ENCODE assay signal across 8 cellular contexts in genomic region chr11:62854013-62854824, GRCh38. TPM values are rescaled to one million over a fixed set of nuclear protein-coding genes. Genes with fewer than 3 reads are reported as not detected.
DNase-seq lines count a peak whose midpoint lies in the region; ATAC-seq and TF ChIP-seq lines count a peak whose summit lies in the region.

No MANE protein-coding gene starts in this region.

- peaks cover 43% of the 10 kb centered on the region for H3K4me1 ChIP-seq in Loucy (ENCODE audit: insufficient read depth, low read length, poor library complexity, severe bottlenecking)
- H3K4me1 ChIP-seq in ectodermal cell (ENCODE audit: control insufficient read depth, insufficient read depth, low read length) = peaks cover 21% of the 10 kb centered on the region

- peak overlapping the region; percentile 90 for H3K27ac Mint-ChIP-seq in CD4-positive, alpha-beta T cell
- peak overlapping the region; percentile 100 for H3K27ac Mint-ChIP-seq in neural crest cell (ENCODE audit: unreplicated experiment)

- no peaks in the 10 kb centered on the region for H3K27me3 ChIP-seq in CD4-positive, alpha-beta T cell (ENCODE audit: control insufficient read depth, insufficient read depth, low read length)
- H3K27me3 ChIP-seq in Loucy (ENCODE audit: insufficient read depth, low read length, poor library complexity, severe bottlenecking) (peaks cover 11% of the 10 kb centered on the region), ectodermal cell (ENCODE audit: control insufficient read depth, insufficient read depth, low read length, poor library complexity, severe bottlenecking) (no peaks in the 10 kb centered on the region)

- H3K4me3 Mint-ChIP-seq in CD4-positive, alpha-beta T cell = peak overlapping the region; percentile 98
- H3K4me3 Mint-ChIP-seq in neural crest cell = peak overlapping the region; percentile 98

- H3K27ac ChIP-seq in CD4-positive, alpha-beta T cell (ENCODE audit: low read depth, low read length) = peak overlapping the region; percentile 1
- H3K27ac ChIP-seq in ectodermal cell (ENCODE audit: insufficient read depth, low read depth, low read length, poor library complexity, severe bottlenecking) = no peak overlapping the region

- no peaks in the 10 kb centered on the region for H3K9me2 ChIP-seq in Loucy (replicated peaks; ENCODE audit: low read depth, low read length)

- peaks cover 26% of the 10 kb centered on the region; the same call in 1 of the 2 replicates for H3F3A ChIP-seq in Loucy (ENCODE audit: low read depth)

- intact Hi-C loops in CD4-positive, alpha-beta T cell (cut with DNase I, micrococcal nuclease) = loop anchor here in 1 of 2 experiments (2.0 kb wide), 1 partner anchor 125 kb away; the partner anchor contains the start of gene TTC9C

- H3K4me3 ChIP-seq in Loucy (ENCODE audit: low read length, poor library complexity, severe bottlenecking) = peak overlapping the region; percentile 90
- peak overlapping the region; percentile 98 for H3K4me3 ChIP-seq in ectodermal cell (ENCODE audit: insufficient read depth, low read depth, low read length)

- DNase-seq in CD4-positive, alpha-beta T cell = no peak
- DNase-seq in neural crest cell (ENCODE audit: low read depth, low spot score) (no peak), SIG-M5 treated with dmso at 0.1 percent for 504 hours (lab: John Stamatoyannopoulos, UW; ENCODE audit: unreplicated experiment) (no peak), occipital lobe (lab: John Stamatoyannopoulos, UW) (no peak), NCI-H345 treated with DMSO at 0.1 percent for 48 hours (lab: John Stamatoyannopoulos, UW; ENCODE audit: unreplicated experiment) (no peak)

- H3K79me2 ChIP-seq in Loucy (ENCODE audit: insufficient read depth, low read length) = peaks cover 70% of the 10 kb centered on the region

- POLR2A ChIA-PET in CD4-positive, alpha-beta T cell (lab: Charles Lee) = interaction anchor here (0.6 to 9.4 kb wide), 18 partner anchors 12 to 262 kb away, joined by 3 to 599 read pairs (median 29); partner anchors contain the start of genes BSCL2, C11orf98, CSKMT and GNG3

- no peaks in the 10 kb centered on the region for H3K9me3 Mint-ChIP-seq in CD4-positive, alpha-beta T cell
- H3K9me3 Mint-ChIP-seq in neural crest cell = no peaks in the 10 kb centered on the region

- WGBS in ectodermal cell, 2 experiments = 6 to 8% methylated on average over 8 of the region's 8 CpGs

- H4K20me1 ChIP-seq in Loucy (ENCODE audit: insufficient read depth, low read length, poor library complexity, severe bottlenecking) = peaks cover 43% of the 10 kb centered on the region

- H3K36me3 ChIP-seq in Loucy (ENCODE audit: insufficient read depth, low read length) (peaks cover 40% of the 10 kb centered on the region), ectodermal cell (ENCODE audit: control insufficient read depth, insufficient read depth, low read length) (peaks cover 34% of the 10 kb centered on the region)

- no peaks in the 10 kb centered on the region for H3K27me3 Mint-ChIP-seq in CD4-positive, alpha-beta T cell
- H3K27me3 Mint-ChIP-seq in neural crest cell (ENCODE audit: low read depth) = peaks cover 40% of the 10 kb centered on the region

- CTCF ChIA-PET in CD4-positive, alpha-beta T cell (lab: Charles Lee) = interaction anchor here (1.0 to 4.6 kb wide), 4 partner anchors 13 to 67 kb away, joined by 4 to 58 read pairs (median 16); partner anchors contain the start of genes SLC3A2, STX5 and TMEM179B

- H2AFZ ChIP-seq in Loucy (ENCODE audit: low read length) = no peak overlapping the region

- peak overlapping the region; percentile 98 for H3K4me2 ChIP-seq in Loucy (ENCODE audit: low read depth, low read length, poor library complexity, severe bottlenecking)

- ATAC-seq in CD4-positive, alpha-beta T cell (ENCODE audit: poor library complexity) = no peak
- ATAC-seq in GM18867 (IDR thresholded peaks at IDR 0.05; ENCODE audit: unreplicated experiment) = no peak

- TF ChIP-seq CTCF in CD4-positive, alpha-beta T cell (IDR thresholded peaks at IDR 0.05) = no peak
- TF ChIP-seq CTCF in Loucy (conservative IDR thresholded peaks at IDR 0.05; ENCODE audit: low read length) (no peak), neural crest cell (conservative IDR thresholded peaks at IDR 0.05) (no peak)

- no peaks in the 10 kb centered on the region for H3K9me3 ChIP-seq in CD4-positive, alpha-beta T cell (ENCODE audit: control insufficient read depth, low read length)
- H3K9me3 ChIP-seq in Loucy (ENCODE audit: insufficient read depth, low read depth, low read length) (no peaks in the 10 kb centered on the region), ectodermal cell (ENCODE audit: control insufficient read depth, low read length) (no peaks in the 10 kb centered on the region)

- H3K4me1 Mint-ChIP-seq in CD4-positive, alpha-beta T cell (ENCODE audit: low read depth) = peaks cover 63% of the 10 kb centered on the region
- H3K4me1 Mint-ChIP-seq in neural crest cell = peaks cover 68% of the 10 kb centered on the region

- peaks cover 48% of the 10 kb centered on the region for H3K36me3 Mint-ChIP-seq in CD4-positive, alpha-beta T cell (ENCODE audit: low read depth)
- H3K36me3 Mint-ChIP-seq in neural crest cell (ENCODE audit: low read depth) = peaks cover 46% of the 10 kb centered on the region

- peak overlapping the region; percentile 99 for H3K9ac ChIP-seq in Loucy (ENCODE audit: low read depth, low read length, poor library complexity, severe bottlenecking)

RNA-seq across cellular contexts. Expression of gene WDR74, which starts 14.8 kb away (rescaled TPM):
- 100 to 1,000 TPM; 289 to 297 TPM for total RNA-seq in CD4-positive, alpha-beta T cell
- polyA plus RNA-seq in ectodermal cell (2013, experiment 1 of 4) = 68.2 TPM
- polyA plus RNA-seq in ectodermal cell (2013, experiment 2 of 4) = 59.2 TPM
- polyA plus RNA-seq in ectodermal cell (2013, experiment 3 of 4) = 198 TPM
- polyA plus RNA-seq in ectodermal cell (2013, experiment 4 of 4) = 116 TPM
- total RNA-seq in neural crest cell (62.1 and 69.2 TPM in 2 replicates), occipital lobe (47.9 TPM)

RNA-seq across cellular contexts. Expression of gene TEX54, which starts 21.6 kb away (rescaled TPM):
- total RNA-seq in CD4-positive, alpha-beta T cell = under 1 TPM in 1 of 2 experiments, not detected in 1; 0.59 TPM
- not detected for polyA plus RNA-seq in ectodermal cell (2013, experiment 1 of 4)
- polyA plus RNA-seq in ectodermal cell (2013, experiment 2 of 4) = not detected
- not detected for polyA plus RNA-seq in ectodermal cell (2013, experiment 3 of 4)
- not detected for polyA plus RNA-seq in ectodermal cell (2013, experiment 4 of 4)
- not detected in 2 replicates for total RNA-seq in neural crest cell
- not detected for total RNA-seq in occipital lobe

RNA-seq across cellular contexts. Expression of gene STX5, which starts 22.4 kb away (rescaled TPM):
- total RNA-seq in CD4-positive, alpha-beta T cell = 100 to 1,000 TPM in 1 of 2 experiments, 10 to 100 TPM in 1; 93.1 to 104 TPM
- 46.6 TPM for polyA plus RNA-seq in ectodermal cell (2013, experiment 1 of 4)
- polyA plus RNA-seq in ectodermal cell (2013, experiment 2 of 4) = 47.9 TPM
- 37.6 TPM for polyA plus RNA-seq in ectodermal cell (2013, experiment 3 of 4)
- polyA plus RNA-seq in ectodermal cell (2013, experiment 4 of 4) = 43.4 TPM
- total RNA-seq in neural crest cell = 24.1 and 27.2 TPM in 2 replicates
- total RNA-seq in occipital lobe = 32.8 TPM

RNA-seq across cellular contexts. Expression of gene SLC3A2, which starts 26.5 kb away (rescaled TPM):
- 100 to 1,000 TPM; 231 to 234 TPM for total RNA-seq in CD4-positive, alpha-beta T cell
- polyA plus RNA-seq in ectodermal cell (2013, experiment 1 of 4) = 174 TPM
- 183 TPM for polyA plus RNA-seq in ectodermal cell (2013, experiment 2 of 4)
- 116 TPM for polyA plus RNA-seq in ectodermal cell (2013, experiment 3 of 4)
- 130 TPM for polyA plus RNA-seq in ectodermal cell (2013, experiment 4 of 4)
- total RNA-seq in neural crest cell (181 and 185 TPM in 2 replicates), occipital lobe (87.3 TPM)

RNA-seq across cellular contexts. Expression of gene NXF1, which starts 49.0 kb away (rescaled TPM):
- total RNA-seq in CD4-positive, alpha-beta T cell = 100 to 1,000 TPM; 343 to 358 TPM
- polyA plus RNA-seq in ectodermal cell (2013, experiment 1 of 4) = 77.1 TPM
- polyA plus RNA-seq in ectodermal cell (2013, experiment 2 of 4) = 93.5 TPM
- polyA plus RNA-seq in ectodermal cell (2013, experiment 3 of 4) = 67.9 TPM
- polyA plus RNA-seq in ectodermal cell (2013, experiment 4 of 4) = 74.0 TPM
- total RNA-seq in neural crest cell = 86.6 and 88.1 TPM in 2 replicates
- 13.1 TPM for total RNA-seq in occipital lobe
